Comparison of ENCODE assay signal across 24 cellular contexts in the genomic region with DNA sequence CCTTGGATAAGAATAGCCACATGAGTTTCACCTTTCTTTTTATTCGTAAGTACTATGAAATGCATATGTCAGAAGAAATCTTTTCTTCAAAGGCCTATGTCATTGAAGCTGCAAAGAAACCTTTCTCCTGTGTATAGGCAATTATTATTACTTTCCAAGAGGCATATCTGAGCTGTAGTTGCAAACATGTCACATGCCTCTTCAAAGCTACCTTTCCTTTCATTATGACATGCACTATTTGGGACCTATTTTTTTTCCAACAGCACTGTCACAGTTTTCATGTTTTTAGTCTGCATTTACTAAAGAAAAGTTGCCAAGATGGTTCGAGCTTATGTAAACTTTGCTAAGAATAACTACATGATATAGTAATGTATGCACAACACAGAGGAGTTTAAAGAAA.
"Had no signal": no experiment of that assay in that cellular context is flagged by ENCODE, and none has a peak within 500 bp of the region (broad histone marks: within the 10 kb centered on the region; RNA-seq: fewer than 3 reads in every experiment).

No MANE protein-coding gene starts in this region.

- H3K36me3 ChIP-seq: esophagus muscularis mucosa, gastroesophageal sphincter, heart left ventricle, left lung, lower lobe of right lung had no signal

- H3K4me2 ChIP-seq: hepatocyte had no signal

- H2AFZ ChIP-seq: hepatocyte had no signal

- FAIRE-seq: colon, endothelial cell of umbilical vein, frontal cortex, islet of Langerhans, keratinocyte had no signal

- DNase-seq: dermis blood vessel endothelial cell; dorsolateral prefrontal cortex; effector CD4-positive, alpha-beta T cell; effector memory CD4-positive, alpha-beta T cell; foreskin keratinocyte; heart left ventricle; hypothalamus; immature natural killer cell; left cardiac atrium; left lung; left ventricle myocardium superior; lower lobe of right lung; mesenchymal stem cell; mucosa of descending colon; naive B cell had no signal

- H3K4me3 ChIP-seq: coronary artery, dorsolateral prefrontal cortex, esophagus muscularis mucosa, gastroesophageal sphincter, heart left ventricle, hepatocyte, left lung, lower lobe of right lung, mucosa of descending colon had no signal

- ATAC-seq: foreskin keratinocyte, gastroesophageal sphincter, heart left ventricle, left cardiac atrium, left lung, left ventricle myocardium superior, lower lobe of right lung, mucosa of descending colon had no signal

- H3K27me3 ChIP-seq: dorsolateral prefrontal cortex, esophagus muscularis mucosa, foreskin keratinocyte, gastroesophageal sphincter, heart left ventricle, hepatocyte, left lung had no signal

- H3K27ac ChIP-seq: coronary artery, dorsolateral prefrontal cortex, esophagus muscularis mucosa, foreskin keratinocyte, gastroesophageal sphincter, heart left ventricle, hepatocyte, left lung, lower lobe of right lung had no signal

- H3K79me2 ChIP-seq: hepatocyte had no signal

- H3K9me3 ChIP-seq: esophagus muscularis mucosa, gastroesophageal sphincter, heart left ventricle, left lung, lower lobe of right lung, mucosa of descending colon had no signal

- H3K4me1 ChIP-seq: foreskin keratinocyte, heart left ventricle, left lung, lower lobe of right lung had no signal
